ENCODE assay signal across 1 cellular context in genomic region chr6:16239798-16240123, GRCh38.
TF ChIP-seq lines count a peak whose summit lies in the region.

No MANE protein-coding gene starts in this region.

TF ChIP-seq in K562, 482 proteins besides CTCF, POLR2A, EP300 and RAD21 (continued from another document):
- 0 out of 2 replicates have a peak, but pooled peaks have one; percentile 33 for TF ChIP-seq AFF4 (CRISPR knock-in tag; IDR thresholded peaks at IDR 0.05)
- no peak for TF ChIP-seq ETV6 (IDR thresholded peaks at IDR 0.05; ENCODE audit: borderline replicate concordance in 1 of 2, low read depth in 2 of 2, low read length in 1 of 2)
- TF ChIP-seq ETV6 (CRISPR knock-in tag; IDR thresholded peaks at IDR 0.05; ENCODE audit: borderline replicate concordance), result no peak
- TF ChIP-seq JUND (IDR thresholded peaks at IDR 0.05; ENCODE audit: borderline replicate concordance, low read depth, low read length), result 0 out of 2 replicates have a peak, but pooled peaks have one; percentile 6
- TF ChIP-seq JUND (tag; IDR thresholded peaks at IDR 0.05; ENCODE audit: borderline replicate concordance, low read depth, low read length), result no peak
